Comparison of ENCODE assay signal across 9 cellular contexts in the genomic region with DNA sequence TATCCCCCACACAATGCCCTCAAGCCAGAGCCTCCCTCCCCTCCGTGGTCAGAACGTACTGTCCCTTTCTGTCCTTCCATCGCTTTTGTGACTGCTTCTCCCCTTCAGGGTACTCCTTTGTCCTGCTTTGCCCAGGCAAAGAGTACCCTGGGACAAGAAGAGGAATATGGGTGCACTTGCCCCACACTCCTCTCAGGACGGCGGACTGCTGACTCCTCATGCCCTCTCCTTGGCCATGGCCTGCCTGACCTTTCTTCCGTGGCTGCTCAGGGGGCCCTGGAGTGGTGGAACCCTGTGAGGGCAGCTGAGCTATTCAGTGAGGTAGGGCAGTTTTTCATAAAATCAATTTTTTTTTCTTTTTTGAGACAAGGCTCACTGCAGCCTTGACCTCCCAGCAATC. TPM values are rescaled to one million over a fixed set of nuclear protein-coding genes. Genes with fewer than 3 reads are reported as not detected.
A peak's percentile ranks its signal among the peaks of the same experiment; 100 is the strongest.
DNase-seq lines count a peak whose midpoint lies in the region; ATAC-seq, FAIRE-seq and TF ChIP-seq lines count a peak whose summit lies in the region.
"Had no signal": no experiment of that assay in that cellular context is flagged by ENCODE, and none has a peak within 500 bp of the region (broad histone marks: within the 10 kb centered on the region; RNA-seq: fewer than 3 reads in every experiment).

No MANE protein-coding gene starts in this region.

- no peak overlapping the region for H3K18ac ChIP-seq in H1 (ENCODE audit: extremely low read depth, low read length)

- peaks cover 10% of the 10 kb centered on the region for H3K23me2 ChIP-seq in H1 (ENCODE audit: low read depth, low read length)

- H4K20me1 ChIP-seq in H1 (replicated peaks in 1 of 2; ENCODE audit: control insufficient read depth in 1 of 2, insufficient read depth in 2 of 2, low read length in 2 of 2), result peaks cover 4 to 5% of the 10 kb centered on the region in 2 experiments

- no peak for TF ChIP-seq POLR2A in H1 (IDR thresholded peaks at IDR 0.05; ENCODE audit: control extremely low read depth in 1 of 2, low read depth in 2 of 2, low read length in 2 of 2)
- TF ChIP-seq POLR2A in prostate gland (IDR thresholded peaks at IDR 0.05), result no peak

- peak overlapping the region; percentile 70 for H3K4me3 Mint-ChIP-seq in CD4-positive, alpha-beta T cell

- no peak overlapping the region for H3K27ac ChIP-seq in CD4-positive, alpha-beta T cell (ENCODE audit: low read depth, low read length)
- no peak overlapping the region for H3K27ac ChIP-seq in H1 (ENCODE audit: low read depth, low read length)
- H3K27ac ChIP-seq in prostate gland, result peak overlapping the region; percentile 52 to 64

- peaks cover 3 to 7% of the 10 kb centered on the region in 2 experiments; a peak in 1 of 4 replicates for H3K79me2 ChIP-seq in H1 (ENCODE audit: control insufficient read depth in 1 of 2, insufficient read depth in 2 of 2, low read length in 2 of 2)

- TF ChIP-seq RAD21 in H1 (IDR thresholded peaks at IDR 0.05 in 1 of 2, conservative IDR thresholded peaks at IDR 0.05 in 1 of 2; ENCODE audit: low read depth in 2 of 2, low read length in 2 of 2), result no peak

- H4K91ac ChIP-seq in H1 (replicated peaks; ENCODE audit: insufficient read length, low read length), result no peak overlapping the region

- DNase-seq in CD4-positive, alpha-beta T cell, result no peak
- DNase-seq in NT2/D1 (ENCODE audit: low read depth, low spot score) (no peak), H1 (ENCODE audit: low read depth in 1 of 2, low spot score in 2 of 2) (peak in 1 of 2 experiments; percentile 39), prostate gland (ENCODE audit: low spot score) (no peak), NCI-H2196 (lab: John Stamatoyannopoulos, UW; ENCODE audit: unreplicated experiment) (no peak)

- H2BK120ac ChIP-seq in H1 (replicated peaks; ENCODE audit: low read depth, low read length), result no peak overlapping the region

- intact Hi-C loops in CD4-positive, alpha-beta T cell (cut with DNase I, micrococcal nuclease), result loop anchor here in 1 of 2 experiments (5.0 kb wide), 1 partner anchor 677 kb away; no protein-coding TSS in a partner anchor
- intact Hi-C loops in prostate gland (cut with DNase I), result no loop called here

- H3K4me3 ChIP-seq in NT2/D1 (ENCODE audit: insufficient read length, low read depth) (no peak overlapping the region), H1 (ENCODE audit: extremely low read depth in 1 of 4, insufficient read depth in 2 of 4, low read depth in 3 of 4, low read length in 4 of 4) (no peak overlapping the region), prostate gland (no peak overlapping the region)

- CTCF ChIA-PET in CD4-positive, alpha-beta T cell (lab: Charles Lee), result no interaction called here
- CTCF ChIA-PET in H1 (lab: Charles Lee; ENCODE audit: partially characterized antibody), result no interaction called here

- peaks cover 81% of the 10 kb centered on the region for H3K36me3 Mint-ChIP-seq in CD4-positive, alpha-beta T cell (ENCODE audit: low read depth)

- TF ChIP-seq CTCF in CD4-positive, alpha-beta T cell (IDR thresholded peaks at IDR 0.05), result no peak
- TF ChIP-seq CTCF in H1 (IDR thresholded peaks at IDR 0.05; ENCODE audit: control extremely low read depth in 1 of 3, insufficient read depth in 1 of 3, low read depth in 1 of 3, low read length in 3 of 3) (no peak), prostate gland (IDR thresholded peaks at IDR 0.05) (no peak)

- no peak overlapping the region for H3K4me2 ChIP-seq in H1 (ENCODE audit: insufficient read depth in 1 of 2, low read depth in 2 of 2, low read length in 2 of 2)

- H3K4me1 Mint-ChIP-seq in CD4-positive, alpha-beta T cell (ENCODE audit: low read depth), result peaks cover 79% of the 10 kb centered on the region

- no peak overlapping the region for H3K14ac ChIP-seq in H1 (ENCODE audit: insufficient read length)

- no peak for ATAC-seq in CD4-positive, alpha-beta T cell (ENCODE audit: poor library complexity)
- ATAC-seq in GM18873 (IDR thresholded peaks at IDR 0.05; ENCODE audit: low FRiP score, unreplicated experiment) (no peak), GM18511 (IDR thresholded peaks at IDR 0.05; ENCODE audit: unreplicated experiment) (no peak), GM19455 (IDR thresholded peaks at IDR 0.05; ENCODE audit: unreplicated experiment) (no peak)

- no peaks in the 10 kb centered on the region for H3K27me3 Mint-ChIP-seq in CD4-positive, alpha-beta T cell

- H3K4me1 ChIP-seq in NT2/D1 (ENCODE audit: insufficient read depth, insufficient read length) (peaks cover 2% of the 10 kb centered on the region), H1 (replicated peaks in 1 of 4; ENCODE audit: control insufficient read depth in 3 of 4, insufficient read depth in 4 of 4, low read length in 3 of 4) (peaks cover 7 to 12% (median 11%) of the 10 kb centered on the region in 4 experiments; a peak in 6 of 7 replicates), prostate gland (replicated peaks) (peaks cover 11% of the 10 kb centered on the region)

- peaks cover 7% of the 10 kb centered on the region; the same call in 1 of the 2 replicates for H3K79me1 ChIP-seq in H1 (ENCODE audit: low read depth, low read length)

- no peak overlapping the region for H2BK15ac ChIP-seq in H1 (ENCODE audit: low read length)

- no peak overlapping the region for H2BK12ac ChIP-seq in H1 (ENCODE audit: low read depth, low read length)

- H2BK20ac ChIP-seq in H1 (ENCODE audit: low read length), result no peak overlapping the region

- no peaks in the 10 kb centered on the region for H3K9me3 ChIP-seq in CD4-positive, alpha-beta T cell (ENCODE audit: control insufficient read depth, low read length)
- H3K9me3 ChIP-seq in NT2/D1 (ENCODE audit: insufficient read depth, low read length) (no peaks in the 10 kb centered on the region), H1 (ENCODE audit: insufficient read depth in 2 of 2, low read depth in 1 of 2, low read length in 1 of 2) (no peaks in the 10 kb centered on the region), prostate gland (no peaks in the 10 kb centered on the region)

- H3K9me3 Mint-ChIP-seq in CD4-positive, alpha-beta T cell, result no peaks in the 10 kb centered on the region

- peak overlapping the region; percentile 38; the same call in 1 of the 2 replicates for H2BK5ac ChIP-seq in H1 (ENCODE audit: low read depth, low read length)

- no peak overlapping the region for H2AK5ac ChIP-seq in H1 (ENCODE audit: low read depth, low read length)

- 89% methylated on average over 6 of the region's 6 CpGs; no CpG with 5 or more reads in 1 of the 2 experiments for WGBS in H1 (ENCODE audit: extremely low coverage in 1 of 2, insufficient coverage in 1 of 2, insufficient read length in 1 of 2, insufficient replicate concordance in 2 of 2, low coverage in 1 of 2, low lambda C conversion rate in 2 of 2, missing lambda C conversion rate in 1 of 2), 2 experiments
- 68% methylated on average over 6 of the region's 6 CpGs for WGBS in prostate gland

- no peak overlapping the region for H2AFZ ChIP-seq in H1 (ENCODE audit: low read length)

- no peak overlapping the region for H3K56ac ChIP-seq in H1 (replicated peaks; ENCODE audit: insufficient read length, low read depth, low read length)

- H3K27me3 ChIP-seq in CD4-positive, alpha-beta T cell (ENCODE audit: control insufficient read depth, insufficient read depth, low read length), result no peaks in the 10 kb centered on the region
- peaks cover 4% of the 10 kb centered on the region for H3K27me3 ChIP-seq in NT2/D1 (ENCODE audit: insufficient read depth, insufficient read length)
- peaks cover 0 to 1% (median 0%) of the 10 kb centered on the region in 4 experiments; a peak in 5 of 7 replicates for H3K27me3 ChIP-seq in H1 (replicated peaks in 1 of 4; ENCODE audit: control insufficient read depth in 3 of 4, extremely low read depth in 1 of 4, insufficient read depth in 3 of 4, low read length in 3 of 4)
- no peaks in the 10 kb centered on the region for H3K27me3 ChIP-seq in prostate gland (replicated peaks; ENCODE audit: insufficient read depth)

- no peak overlapping the region for H3K23ac ChIP-seq in H1 (ENCODE audit: insufficient read length)

- peak overlapping the region; percentile 86 for H3K27ac Mint-ChIP-seq in CD4-positive, alpha-beta T cell

- H3K36me3 ChIP-seq in NT2/D1 (ENCODE audit: insufficient read depth, insufficient read length, low read length) (peaks cover 63% of the 10 kb centered on the region), H1 (ENCODE audit: control insufficient read depth in 2 of 4, insufficient read depth in 4 of 4, low read length in 3 of 4) (peaks cover 14 to 57% (median 31%) of the 10 kb centered on the region in 4 experiments; a peak in 7 of 8 replicates), prostate gland (peaks cover 7 to 16% of the 10 kb centered on the region in 2 donors)

- POLR2A ChIA-PET in CD4-positive, alpha-beta T cell (lab: Charles Lee), result interaction anchor here (1.6 to 5.2 kb wide), 2 partner anchors 8 to 35 kb away, joined by 3 to 69 read pairs; no protein-coding TSS in a partner anchor
- POLR2A ChIA-PET in H1 (lab: Charles Lee; ENCODE audit: partially characterized antibody), result no interaction called here

- H4K8ac ChIP-seq in H1 (ENCODE audit: extremely low read depth, insufficient read depth, low read length), result no peak overlapping the region

- H4K5ac ChIP-seq in H1 (ENCODE audit: insufficient read length, low read depth, low read length), result no peak overlapping the region

- no peak overlapping the region for H3K4ac ChIP-seq in H1 (replicated peaks; ENCODE audit: insufficient read length, low read depth, low read length)

- no peak for FAIRE-seq in H1 (lab: Jason Lieb, UNC)
- FAIRE-seq: kidney had no signal

- no peak for TF ChIP-seq EP300 in H1 (IDR thresholded peaks at IDR 0.05; ENCODE audit: borderline replicate concordance in 1 of 2, low read depth in 2 of 2, low read length in 2 of 2)

- H3K9ac ChIP-seq in NT2/D1 (ENCODE audit: insufficient read length, low read depth) (peak overlapping the region; percentile 28), H1 (replicated peaks in 1 of 4; ENCODE audit: extremely low read depth in 1 of 4, low read depth in 3 of 4, low read length in 3 of 4) (no peak overlapping the region)

TF ChIP-seq in H1, 55 proteins besides CTCF, POLR2A, EP300 and RAD21 (continues in another document):
- TF ChIP-seq RFX5 (IDR thresholded peaks at IDR 0.05; ENCODE audit: borderline replicate concordance, low read depth, low read length) (no peak), POLR2AphosphoS5 (IDR thresholded peaks at IDR 0.05; ENCODE audit: low read depth, low read length) (no peak), HDAC6 (IDR thresholded peaks at IDR 0.05; ENCODE audit: low read depth, low read length) (no peak), GTF2F1 (IDR thresholded peaks at IDR 0.05; ENCODE audit: borderline replicate concordance, low read depth, low read length) (no peak)

RNA-seq across cellular contexts. Expression of gene C2orf74, which starts 18.7 kb away (rescaled TPM):
- 1 to 10 TPM; 1.7 to 2.0 TPM for total RNA-seq in CD4-positive, alpha-beta T cell
- total RNA-seq in H1 (2021; fragmentation: NEBNext Ultra II Directional; extraction: Animal tissue kit (Norgen Biotek cat#: 25700)), result 9.0 and 9.3 TPM in 2 replicates
- polyA plus RNA-seq in H1 (2011; rRNA removed), result 1.7 and 2.6 TPM in 2 replicates
- polyA plus RNA-seq in H1 (2011; cell fraction: cytosol; rRNA removed), result 9.0 TPM
- 1.1 TPM for polyA plus RNA-seq in H1 (2011; cell fraction: nucleus; rRNA removed)
- polyA plus RNA-seq in H1 (2012, experiment 1 of 2), result 7.9 to 14.7 TPM (median 8.5 TPM) in 4 replicates
- 0.52 TPM for polyA plus RNA-seq in H1 (2012, experiment 2 of 2)
- polyA plus RNA-seq in H1 (2013, experiment 1 of 2), result 11.9 TPM
- 13.1 TPM for polyA plus RNA-seq in H1 (2013, experiment 2 of 2)
- 0.68 and 0.82 TPM in 2 replicates for polyA minus RNA-seq in H1 (2011; rRNA and poly(A)+ RNA removed)
- 4.3 TPM for polyA minus RNA-seq in H1 (2011; cell fraction: cytosol; rRNA and poly(A)+ RNA removed)
- 2.9 TPM for polyA minus RNA-seq in H1 (2011; cell fraction: nucleus; rRNA and poly(A)+ RNA removed)
- total RNA-seq in prostate gland, result 10 to 100 TPM; 12.0 to 22.1 TPM

Comparison
In these comparisons a context has a peak if more than half of its experiments do, and no peak if none do; other contexts are left out.
1. H3K27ac ChIP-seq: peak in prostate gland (2 of 2); none in CD4-positive, alpha-beta T cell (single experiment) and H1 (single experiment).